In the genomic region with DNA sequence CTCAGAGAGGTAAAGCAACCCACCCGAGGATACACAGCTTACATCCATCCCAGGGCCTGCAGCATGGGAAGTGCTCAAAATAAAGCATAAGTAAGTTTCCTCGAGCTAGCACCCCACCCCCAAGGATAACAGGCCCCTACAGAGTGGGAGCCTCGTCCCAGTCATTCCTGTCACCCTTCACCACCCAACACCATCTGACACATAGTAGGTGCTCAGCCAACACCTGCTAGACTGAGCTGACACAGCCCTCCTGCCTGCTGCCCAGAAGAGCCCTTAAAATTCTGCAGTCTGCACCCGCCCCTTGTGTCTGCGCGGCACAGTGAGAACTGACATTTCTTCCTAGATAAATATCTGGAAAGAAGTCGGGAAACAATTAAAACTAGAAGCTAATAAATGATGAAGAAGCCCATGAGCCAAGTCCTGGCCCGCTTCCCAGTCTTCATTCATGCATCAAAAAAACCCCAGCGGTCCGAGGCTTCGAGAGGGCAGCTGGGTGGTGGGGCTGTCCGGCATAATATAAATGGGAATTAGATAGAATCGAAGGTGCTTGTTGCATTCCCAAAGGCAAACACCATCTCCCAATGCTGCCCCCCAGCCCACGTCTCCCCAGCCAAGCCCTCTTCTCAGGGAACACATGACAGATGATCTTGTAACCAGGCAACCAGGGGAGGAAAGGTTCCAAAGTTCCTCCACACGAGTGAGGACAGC, we compare ENCODE assay signal across 15 cellular contexts.
DNase-seq lines count a peak whose midpoint lies in the region; ATAC-seq and TF ChIP-seq lines count a peak whose summit lies in the region.
"Had no signal": no experiment of that assay in that cellular context is flagged by ENCODE, and none has a peak within 500 bp of the region (broad histone marks: within the 10 kb centered on the region; RNA-seq: fewer than 3 reads in every experiment).

No MANE protein-coding gene starts in this region.

- peak overlapping the region; percentile 78 to 96 (median 88) for H3K4me3 Mint-ChIP-seq in CD4-positive, CD25-positive, alpha-beta regulatory T cell
- H3K4me3 Mint-ChIP-seq in activated CD4-positive, alpha-beta memory T cell treated with anti-CD3 and anti-CD28 coated beads for 36 hours: peak overlapping the region; percentile 23

- no peak for TF ChIP-seq CTCF in foreskin fibroblast (IDR thresholded peaks at IDR 0.05; ENCODE audit: low read depth, low read length)

- H3K36me3 ChIP-seq in CD4-positive, CD25-positive, alpha-beta regulatory T cell (ENCODE audit: control insufficient read depth, insufficient read depth, low read length): peaks cover 59% of the 10 kb centered on the region
- H3K36me3 ChIP-seq: SJSA1 had no signal

- H3K4me3 ChIP-seq in CD4-positive, CD25-positive, alpha-beta regulatory T cell (ENCODE audit: low read depth, low read length): no peak overlapping the region
- no peak overlapping the region for H3K4me3 ChIP-seq in foreskin fibroblast (ENCODE audit: low read depth in 1 of 2, low read length in 2 of 2)
- H3K4me3 ChIP-seq: GM12878, SJSA1 had no signal

- intact Hi-C loops in activated CD4-positive, alpha-beta memory T cell treated with anti-CD3 and anti-CD28 coated beads for 36 hours (cut with micrococcal nuclease): loop anchor here (2.0 to 10.0 kb wide), 3 partner anchors 17 to 1491 kb away; no protein-coding TSS in a partner anchor

- POLR2A ChIA-PET in activated CD4-positive, alpha-beta memory T cell treated with anti-CD3 and anti-CD28 coated beads for 36 hours (lab: Charles Lee): interaction anchor here (1.1 to 1.8 kb wide), 4 partner anchors 22 to 72 kb away, joined by 4 to 6 read pairs (median 4); no protein-coding TSS in a partner anchor

- no peaks in the 10 kb centered on the region for H3K9me3 ChIP-seq in CD4-positive, CD25-positive, alpha-beta regulatory T cell (ENCODE audit: control insufficient read depth in 2 of 2, low read length in 2 of 2)
- H3K9me3 ChIP-seq: SJSA1 had no signal

- ATAC-seq in CD4-positive, CD25-positive, alpha-beta regulatory T cell (ENCODE audit: low read depth in 2 of 2): no peak
- ATAC-seq in GM18502 (IDR thresholded peaks at IDR 0.05; ENCODE audit: poor library complexity, unreplicated experiment): no peak
- ATAC-seq: GM12878 had no signal

- H3K27me3 Mint-ChIP-seq in CD4-positive, CD25-positive, alpha-beta regulatory T cell: no peaks in the 10 kb centered on the region
- H3K27me3 Mint-ChIP-seq in activated CD4-positive, alpha-beta memory T cell treated with anti-CD3 and anti-CD28 coated beads for 36 hours: no peaks in the 10 kb centered on the region

- peak overlapping the region; percentile 92 for H3K27ac ChIP-seq in CD4-positive, CD25-positive, alpha-beta regulatory T cell (ENCODE audit: insufficient read depth, low read length, poor library complexity, severe bottlenecking)
- H3K27ac ChIP-seq: SJSA1 had no signal

- CTCF ChIA-PET in activated CD4-positive, alpha-beta memory T cell treated with anti-CD3 and anti-CD28 coated beads for 36 hours (lab: Charles Lee): interaction anchor here (0.8 to 12.0 kb wide), 4 partner anchors 11 to 69 kb away, joined by 3 to 130 read pairs (median 4); no protein-coding TSS in a partner anchor

- no peaks in the 10 kb centered on the region for H3K9me3 Mint-ChIP-seq in CD4-positive, CD25-positive, alpha-beta regulatory T cell
- H3K9me3 Mint-ChIP-seq in activated CD4-positive, alpha-beta memory T cell treated with anti-CD3 and anti-CD28 coated beads for 36 hours: no peaks in the 10 kb centered on the region

- H3K27ac Mint-ChIP-seq in CD4-positive, CD25-positive, alpha-beta regulatory T cell: peak overlapping the region; percentile 97 to 100 (median 99)
- peak overlapping the region; percentile 88 for H3K27ac Mint-ChIP-seq in activated CD4-positive, alpha-beta memory T cell treated with anti-CD3 and anti-CD28 coated beads for 36 hours

- DNase-seq in CD4-positive, CD25-positive, alpha-beta regulatory T cell: no peak
- DNase-seq in DMS79 (lab: John Stamatoyannopoulos, UW) (peak; percentile 93), foreskin fibroblast (peak; percentile 3 to 22), germinal center (ENCODE audit: low spot score) (no peak), putamen (ENCODE audit: low spot score) (no peak)
- no peak for DNase-seq in activated CD4-positive, alpha-beta memory T cell treated with anti-CD3 and anti-CD28 coated beads for 36 hours
- DNase-seq: activated CD4-positive, alpha-beta T cell treated with anti-CD3 and anti-CD28 coated beads for 1 hour; HCEC 1CT; hippocampal formation; mesendoderm; NCI-H2227 treated with DMSO at 0.1 percent for 48 hours; stimulated activated CD4-positive, alpha-beta T cell treated with anti-CD3 and anti-CD28 coated beads, Interleukin-2, amount 100 ng/mL, for 48 hours had no signal

- peaks cover 42 to 100% (median 76%) of the 10 kb centered on the region in 4 donors for H3K4me1 Mint-ChIP-seq in CD4-positive, CD25-positive, alpha-beta regulatory T cell
- H3K4me1 Mint-ChIP-seq in activated CD4-positive, alpha-beta memory T cell treated with anti-CD3 and anti-CD28 coated beads for 36 hours (ENCODE audit: low read depth): peaks cover 98% of the 10 kb centered on the region

- H3K4me1 ChIP-seq in CD4-positive, CD25-positive, alpha-beta regulatory T cell (ENCODE audit: control insufficient read depth, insufficient read depth, low read length, poor library complexity, severe bottlenecking): peaks cover 100% of the 10 kb centered on the region

- H3K27me3 ChIP-seq in CD4-positive, CD25-positive, alpha-beta regulatory T cell (ENCODE audit: control insufficient read depth, insufficient read depth, low read length): no peaks in the 10 kb centered on the region
- H3K27me3 ChIP-seq: SJSA1 had no signal

- peaks cover 35% of the 10 kb centered on the region for H3K36me3 Mint-ChIP-seq in CD4-positive, CD25-positive, alpha-beta regulatory T cell
- H3K36me3 Mint-ChIP-seq in activated CD4-positive, alpha-beta memory T cell treated with anti-CD3 and anti-CD28 coated beads for 36 hours: peaks cover 42% of the 10 kb centered on the region

Comparison
In these comparisons a context has a peak if more than half of its experiments do, and no peak if none do; other contexts are left out.
1. DNase-seq: peak in DMS79 (single experiment) and foreskin fibroblast (2 of 2); none in CD4-positive, CD25-positive, alpha-beta regulatory T cell (0 of 3), activated CD4-positive, alpha-beta memory T cell treated with anti-CD3 and anti-CD28 coated beads for 36 hours (single experiment), germinal center (single experiment) and putamen (single experiment).